1 cellular context compared by ENCODE assay signal in the genomic region with DNA sequence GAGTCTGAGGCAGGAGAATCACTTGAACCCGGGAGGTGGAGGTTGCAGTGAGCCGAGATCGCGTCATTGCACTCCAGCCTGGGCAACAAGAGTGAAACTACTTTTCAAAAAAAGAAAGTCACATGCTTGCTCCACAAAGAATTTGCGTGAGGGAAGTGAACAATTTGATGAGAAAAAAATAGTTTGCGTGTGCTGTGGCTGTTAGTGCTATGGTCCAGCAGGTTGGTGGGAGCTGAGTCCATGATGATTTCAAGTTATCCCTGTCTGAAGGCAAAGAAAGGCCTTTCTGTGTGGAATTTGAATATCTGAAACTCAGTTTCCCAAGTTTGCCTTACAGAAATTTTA.
TF ChIP-seq lines count a peak whose summit lies in the region.

No MANE protein-coding gene starts in this region.

TF ChIP-seq in K562, 482 proteins besides CTCF, POLR2A, EP300 and RAD21:
- TF ChIP-seq RBFOX2 (IDR thresholded peaks at IDR 0.05; ENCODE audit: low read depth, low read length) (peak; percentile 42; the same call in 1 of the 2 replicates), BCOR (IDR thresholded peaks at IDR 0.05) (0 out of 2 replicates have a peak, but pooled peaks have one; percentile 33), CUX1 (CRISPR knock-in tag; IDR thresholded peaks at IDR 0.05) (0 out of 2 replicates have a peak, but pooled peaks have one; percentile 12), ATF1 (CRISPR knock-in tag; IDR thresholded peaks at IDR 0.05) (no peak), ATF1 (tag; IDR thresholded peaks at IDR 0.05) (peak; percentile 32; the same call in 1 of the 2 replicates), L3MBTL2 (IDR thresholded peaks at IDR 0.05) (peak; percentile 31; the same call in 1 of the 2 replicates), SMARCA4 (IDR thresholded peaks at IDR 0.05) (peak; percentile 11; the same call in 1 of the 2 replicates), TEAD1 (CRISPR knock-in tag; IDR thresholded peaks at IDR 0.05) (no peak), RBM15 (IDR thresholded peaks at IDR 0.05; ENCODE audit: insufficient read depth, low read length) (no peak)
- TF ChIP-seq, protein P1, sequence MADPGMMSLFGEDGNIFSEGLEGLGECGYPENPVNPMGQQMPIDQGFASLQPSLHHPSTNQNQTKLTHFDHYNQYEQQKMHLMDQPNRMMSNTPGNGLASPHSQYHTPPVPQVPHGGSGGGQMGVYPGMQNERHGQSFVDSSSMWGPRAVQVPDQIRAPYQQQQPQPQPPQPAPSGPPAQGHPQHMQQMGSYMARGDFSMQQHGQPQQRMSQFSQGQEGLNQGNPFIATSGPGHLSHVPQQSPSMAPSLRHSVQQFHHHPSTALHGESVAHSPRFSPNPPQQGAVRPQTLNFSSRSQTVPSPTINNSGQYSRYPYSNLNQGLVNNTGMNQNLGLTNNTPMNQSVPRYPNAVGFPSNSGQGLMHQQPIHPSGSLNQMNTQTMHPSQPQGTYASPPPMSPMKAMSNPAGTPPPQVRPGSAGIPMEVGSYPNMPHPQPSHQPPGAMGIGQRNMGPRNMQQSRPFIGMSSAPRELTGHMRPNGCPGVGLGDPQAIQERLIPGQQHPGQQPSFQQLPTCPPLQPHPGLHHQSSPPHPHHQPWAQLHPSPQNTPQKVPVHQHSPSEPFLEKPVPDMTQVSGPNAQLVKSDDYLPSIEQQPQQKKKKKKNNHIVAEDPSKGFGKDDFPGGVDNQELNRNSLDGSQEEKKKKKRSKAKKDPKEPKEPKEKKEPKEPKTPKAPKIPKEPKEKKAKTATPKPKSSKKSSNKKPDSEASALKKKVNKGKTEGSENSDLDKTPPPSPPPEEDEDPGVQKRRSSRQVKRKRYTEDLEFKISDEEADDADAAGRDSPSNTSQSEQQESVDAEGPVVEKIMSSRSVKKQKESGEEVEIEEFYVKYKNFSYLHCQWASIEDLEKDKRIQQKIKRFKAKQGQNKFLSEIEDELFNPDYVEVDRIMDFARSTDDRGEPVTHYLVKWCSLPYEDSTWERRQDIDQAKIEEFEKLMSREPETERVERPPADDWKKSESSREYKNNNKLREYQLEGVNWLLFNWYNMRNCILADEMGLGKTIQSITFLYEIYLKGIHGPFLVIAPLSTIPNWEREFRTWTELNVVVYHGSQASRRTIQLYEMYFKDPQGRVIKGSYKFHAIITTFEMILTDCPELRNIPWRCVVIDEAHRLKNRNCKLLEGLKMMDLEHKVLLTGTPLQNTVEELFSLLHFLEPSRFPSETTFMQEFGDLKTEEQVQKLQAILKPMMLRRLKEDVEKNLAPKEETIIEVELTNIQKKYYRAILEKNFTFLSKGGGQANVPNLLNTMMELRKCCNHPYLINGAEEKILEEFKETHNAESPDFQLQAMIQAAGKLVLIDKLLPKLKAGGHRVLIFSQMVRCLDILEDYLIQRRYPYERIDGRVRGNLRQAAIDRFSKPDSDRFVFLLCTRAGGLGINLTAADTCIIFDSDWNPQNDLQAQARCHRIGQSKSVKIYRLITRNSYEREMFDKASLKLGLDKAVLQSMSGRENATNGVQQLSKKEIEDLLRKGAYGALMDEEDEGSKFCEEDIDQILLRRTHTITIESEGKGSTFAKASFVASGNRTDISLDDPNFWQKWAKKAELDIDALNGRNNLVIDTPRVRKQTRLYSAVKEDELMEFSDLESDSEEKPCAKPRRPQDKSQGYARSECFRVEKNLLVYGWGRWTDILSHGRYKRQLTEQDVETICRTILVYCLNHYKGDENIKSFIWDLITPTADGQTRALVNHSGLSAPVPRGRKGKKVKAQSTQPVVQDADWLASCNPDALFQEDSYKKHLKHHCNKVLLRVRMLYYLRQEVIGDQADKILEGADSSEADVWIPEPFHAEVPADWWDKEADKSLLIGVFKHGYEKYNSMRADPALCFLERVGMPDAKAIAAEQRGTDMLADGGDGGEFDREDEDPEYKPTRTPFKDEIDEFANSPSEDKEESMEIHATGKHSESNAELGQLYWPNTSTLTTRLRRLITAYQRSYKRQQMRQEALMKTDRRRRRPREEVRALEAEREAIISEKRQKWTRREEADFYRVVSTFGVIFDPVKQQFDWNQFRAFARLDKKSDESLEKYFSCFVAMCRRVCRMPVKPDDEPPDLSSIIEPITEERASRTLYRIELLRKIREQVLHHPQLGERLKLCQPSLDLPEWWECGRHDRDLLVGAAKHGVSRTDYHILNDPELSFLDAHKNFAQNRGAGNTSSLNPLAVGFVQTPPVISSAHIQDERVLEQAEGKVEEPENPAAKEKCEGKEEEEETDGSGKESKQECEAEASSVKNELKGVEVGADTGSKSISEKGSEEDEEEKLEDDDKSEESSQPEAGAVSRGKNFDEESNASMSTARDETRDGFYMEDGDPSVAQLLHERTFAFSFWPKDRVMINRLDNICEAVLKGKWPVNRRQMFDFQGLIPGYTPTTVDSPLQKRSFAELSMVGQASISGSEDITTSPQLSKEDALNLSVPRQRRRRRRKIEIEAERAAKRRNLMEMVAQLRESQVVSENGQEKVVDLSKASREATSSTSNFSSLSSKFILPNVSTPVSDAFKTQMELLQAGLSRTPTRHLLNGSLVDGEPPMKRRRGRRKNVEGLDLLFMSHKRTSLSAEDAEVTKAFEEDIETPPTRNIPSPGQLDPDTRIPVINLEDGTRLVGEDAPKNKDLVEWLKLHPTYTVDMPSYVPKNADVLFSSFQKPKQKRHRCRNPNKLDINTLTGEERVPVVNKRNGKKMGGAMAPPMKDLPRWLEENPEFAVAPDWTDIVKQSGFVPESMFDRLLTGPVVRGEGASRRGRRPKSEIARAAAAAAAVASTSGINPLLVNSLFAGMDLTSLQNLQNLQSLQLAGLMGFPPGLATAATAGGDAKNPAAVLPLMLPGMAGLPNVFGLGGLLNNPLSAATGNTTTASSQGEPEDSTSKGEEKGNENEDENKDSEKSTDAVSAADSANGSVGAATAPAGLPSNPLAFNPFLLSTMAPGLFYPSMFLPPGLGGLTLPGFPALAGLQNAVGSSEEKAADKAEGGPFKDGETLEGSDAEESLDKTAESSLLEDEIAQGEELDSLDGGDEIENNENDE (IDR thresholded peaks at IDR 0.05; ENCODE audit: low read depth, low read length): no peak
TF ChIP-seq in K562: peak in this region for 6.
